Comparison of ENCODE assay signal across 10 cellular contexts in the genomic region with DNA sequence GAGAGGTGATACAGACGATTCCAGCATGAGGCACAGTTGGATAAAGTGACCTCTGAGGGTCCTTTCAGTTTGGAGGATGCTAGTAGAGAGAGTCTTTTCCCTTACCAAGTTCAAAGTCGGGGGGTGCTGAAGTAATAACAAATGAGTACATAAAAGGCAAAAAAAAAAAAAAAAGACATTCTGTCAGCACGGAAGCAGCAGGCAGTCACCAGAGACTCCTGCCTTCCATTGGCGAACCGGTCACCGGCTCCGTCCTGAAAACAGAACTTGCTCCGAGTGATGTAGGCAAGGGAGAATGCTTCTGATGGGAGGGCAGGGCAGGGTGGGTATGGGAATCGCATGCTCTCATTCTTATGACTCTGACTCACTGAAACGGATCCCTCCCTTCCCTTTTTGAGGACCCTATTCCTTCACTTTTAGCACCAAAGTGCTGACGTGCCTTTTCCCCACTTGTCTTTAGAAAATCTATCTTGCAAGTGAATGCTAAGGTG.
A peak's percentile ranks its signal among the peaks of the same experiment; 100 is the strongest.
DNase-seq lines count a peak whose midpoint lies in the region; ATAC-seq and TF ChIP-seq lines count a peak whose summit lies in the region.
"Had no signal": no experiment of that assay in that cellular context is flagged by ENCODE, and none has a peak within 500 bp of the region (broad histone marks: within the 10 kb centered on the region; RNA-seq: fewer than 3 reads in every experiment).

No MANE protein-coding gene starts in this region.

- peaks cover 43% of the 10 kb centered on the region for H3K27me3 Mint-ChIP-seq in activated T-helper 1 cell treated with anti-CD3 and anti-CD28 coated beads, Interleukin-12 subunit alpha, Interleukin-12 subunit beta, Interleukin-2, Interleukin-4 antibody, amounts not matched to agents 30 ng/mL and 10 ng/mL and 1 ng/mL, durations not matched to agents 14 hours and 24 hours and 36 hours (ENCODE audit: insufficient read depth)

- H3K9me3 Mint-ChIP-seq in activated T-helper 1 cell treated with anti-CD3 and anti-CD28 coated beads, Interleukin-12 subunit alpha, Interleukin-12 subunit beta, Interleukin-2, Interleukin-4 antibody, amounts not matched to agents 30 ng/mL and 10 ng/mL and 1 ng/mL, durations not matched to agents 14 hours and 24 hours and 36 hours = no peaks in the 10 kb centered on the region

- no peak overlapping the region for H3K27ac ChIP-seq in body of pancreas

- in situ Hi-C loops in HAP-1 (cut with MboI; ENCODE audit: low sequenced_read_pairs) = no loop called here

- H3K36me3 ChIP-seq in body of pancreas (replicated peaks in 1 of 2; ENCODE audit: insufficient read depth in 1 of 2, low read depth in 2 of 2) (no peaks in the 10 kb centered on the region), HAP-1 (replicated peaks) (no peaks in the 10 kb centered on the region)

- H3K4me1 Mint-ChIP-seq in activated T-helper 1 cell treated with anti-CD3 and anti-CD28 coated beads, Interleukin-12 subunit alpha, Interleukin-12 subunit beta, Interleukin-2, Interleukin-4 antibody, amounts not matched to agents 30 ng/mL and 10 ng/mL and 1 ng/mL, durations not matched to agents 14 hours and 24 hours and 36 hours (ENCODE audit: low read depth) = peaks cover 63% of the 10 kb centered on the region

- POLR2A ChIA-PET in HEK293T (lab: Yijun Ruan, JAX) = no interaction called here

- H3K27me3 ChIP-seq in body of pancreas (no peaks in the 10 kb centered on the region), HAP-1 (ENCODE audit: low read depth) (no peaks in the 10 kb centered on the region)

- TF ChIP-seq CTCF in body of pancreas (IDR thresholded peaks at IDR 0.05) = no peak

- TF ChIP-seq POLR2A in body of pancreas (IDR thresholded peaks at IDR 0.05) = no peak

- DNase-seq in A172 (ENCODE audit: low spot score) (peak; percentile 81), HEK293T (ENCODE audit: extremely low spot score) (peak; percentile 15), body of pancreas (peak in 2 of 4 donors; percentile 12 to 56), kidney glomerular epithelial cell (lab: John Stamatoyannopoulos, UW) (peak; percentile 87), GF-D8 (lab: John Stamatoyannopoulos, UW) (no peak), HAP-1 (ENCODE audit: low spot score in 2 of 2) (no peak), DMS53 treated with DMSO at 0.1 percent for 48 hours (lab: John Stamatoyannopoulos, UW; ENCODE audit: unreplicated experiment) (no peak)
- DNase-seq in activated T-helper 1 cell treated with anti-CD3 and anti-CD28 coated beads, Interleukin-12 subunit alpha, Interleukin-12 subunit beta, Interleukin-2, Interleukin-4 antibody, amounts not matched to agents 30 ng/mL and 10 ng/mL and 1 ng/mL, durations not matched to agents 14 hours and 24 hours and 36 hours (ENCODE audit: low spot score) = no peak
- DNase-seq: DMS153, SIG-M5 had no signal

- H3K4me1 ChIP-seq in body of pancreas (no peaks in the 10 kb centered on the region), HAP-1 (no peaks in the 10 kb centered on the region)

- 13 to 23% methylated on average over 11 of the region's 11 CpGs for WGBS in body of pancreas, 2 donors

- CTCF ChIA-PET in HEK293T (lab: Yijun Ruan, JAX) = no interaction called here

- H3K4me3 ChIP-seq in body of pancreas = no peak overlapping the region
- no peak overlapping the region for H3K4me3 ChIP-seq in HAP-1

- intact Hi-C loops in body of pancreas (cut with DNase I) = no loop called here
- intact Hi-C loops in activated T-helper 1 cell treated with anti-CD3 and anti-CD28 coated beads, Interleukin-12 subunit alpha, Interleukin-12 subunit beta, Interleukin-2, Interleukin-4 antibody, amounts not matched to agents 30 ng/mL and 10 ng/mL and 1 ng/mL, durations not matched to agents 14 hours and 24 hours and 36 hours (cut with micrococcal nuclease) = no loop called here

- no peaks in the 10 kb centered on the region for H3K9me3 ChIP-seq in body of pancreas
- no peaks in the 10 kb centered on the region for H3K9me3 ChIP-seq in HAP-1

- H3K4me3 Mint-ChIP-seq in activated T-helper 1 cell treated with anti-CD3 and anti-CD28 coated beads, Interleukin-12 subunit alpha, Interleukin-12 subunit beta, Interleukin-2, Interleukin-4 antibody, amounts not matched to agents 30 ng/mL and 10 ng/mL and 1 ng/mL, durations not matched to agents 14 hours and 24 hours and 36 hours = no peak overlapping the region

- peak; percentile 38 for ATAC-seq in body of pancreas

- no peaks in the 10 kb centered on the region for H3K36me3 Mint-ChIP-seq in activated T-helper 1 cell treated with anti-CD3 and anti-CD28 coated beads, Interleukin-12 subunit alpha, Interleukin-12 subunit beta, Interleukin-2, Interleukin-4 antibody, amounts not matched to agents 30 ng/mL and 10 ng/mL and 1 ng/mL, durations not matched to agents 14 hours and 24 hours and 36 hours (ENCODE audit: low read depth)

- no peak overlapping the region for H3K27ac Mint-ChIP-seq in activated T-helper 1 cell treated with anti-CD3 and anti-CD28 coated beads, Interleukin-12 subunit alpha, Interleukin-12 subunit beta, Interleukin-2, Interleukin-4 antibody, amounts not matched to agents 30 ng/mL and 10 ng/mL and 1 ng/mL, durations not matched to agents 14 hours and 24 hours and 36 hours

TF ChIP-seq in HEK293T, 16 proteins besides CTCF, POLR2A, EP300 and RAD21:
- TF ChIP-seq ELF4 (IDR thresholded peaks at IDR 0.05) = no peak
TF ChIP-seq in HEK293T: peak in this region for 0.

Comparison
In these comparisons a context has a peak if more than half of its experiments do, and no peak if none do; other contexts are left out.
1. DNase-seq: peak in A172 (single experiment), HEK293T (single experiment) and kidney glomerular epithelial cell (single experiment); none in activated T-helper 1 cell treated with anti-CD3 and anti-CD28 coated beads, Interleukin-12 subunit alpha, Interleukin-12 subunit beta, Interleukin-2, Interleukin-4 antibody, amounts not matched to agents 30 ng/mL and 10 ng/mL and 1 ng/mL, durations not matched to agents 14 hours and 24 hours and 36 hours (single experiment), GF-D8 (single experiment), HAP-1 (0 of 2) and DMS53 treated with DMSO at 0.1 percent for 48 hours (single experiment).